Comparison of ENCODE assay signal across 7 cellular contexts in genomic region chr12:119876761-119877638, GRCh38.
DNase-seq lines count a peak whose midpoint lies in the region; ATAC-seq lines count a peak whose summit lies in the region.

CIT (minus strand) TSS chr12:119877320; CDS start chr12:119876168, 1,152 bp downstream.

- peak; percentile 98 for ATAC-seq in GM18517 (IDR thresholded peaks at IDR 0.05; ENCODE audit: unreplicated experiment)
- ATAC-seq in HG03039 (IDR thresholded peaks at IDR 0.05; ENCODE audit: unreplicated experiment) = peak; percentile 99

- peak; percentile 95 to 96 for DNase-seq in NCI-H2081 (lab: John Stamatoyannopoulos, UW)
- peak; percentile 77 for DNase-seq in T-helper 9 cell
- peak; percentile 97 for DNase-seq in astrocyte of the hippocampus (ENCODE audit: low read depth, low spot score)
- DNase-seq in hippocampal formation (lab: John Stamatoyannopoulos, UW) = peak; percentile 77 to 84
- peak; percentile 96 for DNase-seq in retina

Comparison
In these comparisons a context has a peak if more than half of its experiments do, and no peak if none do; other contexts are left out.
1. Peak in every context shown above with its lines: DNase-seq and ATAC-seq.